Comparison of ENCODE assay signal across 1 cellular context in genomic region chr12:82685721-82686222, GRCh38.
TF ChIP-seq lines count a peak whose summit lies in the region.

No MANE protein-coding gene starts in this region.

TF ChIP-seq in GM12878, 131 proteins besides CTCF, POLR2A, EP300 and RAD21 (continued from another document):
- TF ChIP-seq ASH2L (IDR thresholded peaks at IDR 0.05; ENCODE audit: borderline replicate concordance, low read depth) (no peak), CHD2 (IDR thresholded peaks at IDR 0.05; ENCODE audit: borderline replicate concordance, low read depth, low read length) (0 out of 2 replicates have a peak, but pooled peaks have one; percentile 34), NRF1 (conservative IDR thresholded peaks at IDR 0.05; ENCODE audit: low read depth, low read length) (no peak), ZNF207 (IDR thresholded peaks at IDR 0.05; ENCODE audit: borderline replicate concordance) (0 out of 2 replicates have a peak, but pooled peaks have one; percentile 13), CBX5 (IDR thresholded peaks at IDR 0.05; ENCODE audit: low read depth) (peak; percentile 37; the same call in 1 of the 2 replicates), PAX8 (IDR thresholded peaks at IDR 0.05) (no peak), NFIC (IDR thresholded peaks at IDR 0.05; ENCODE audit: low read depth, low read length) (no peak), STAT1 (conservative IDR thresholded peaks at IDR 0.05) (peak; percentile 78; the same call in 1 of the 2 replicates), RELA (IDR thresholded peaks at IDR 0.05; ENCODE audit: borderline replicate concordance, partially characterized antibody) (peak; percentile 37), ZNF24 (IDR thresholded peaks at IDR 0.05) (0 out of 2 replicates have a peak, but pooled peaks have one; percentile 45), IRF4 (IDR thresholded peaks at IDR 0.05; ENCODE audit: low read depth, low read length) (peak; percentile 72; the same call in 1 of the 2 replicates), ZNF592 (IDR thresholded peaks at IDR 0.05) (0 out of 2 replicates have a peak, but pooled peaks have one; percentile 43), FOXM1 (IDR thresholded peaks at IDR 0.05; ENCODE audit: low read depth, low read length) (peak; percentile 44; the same call in 1 of the 2 replicates), SP1 (IDR thresholded peaks at IDR 0.05; ENCODE audit: low read depth, low read length) (peak; percentile 23), POU2F2 (IDR thresholded peaks at IDR 0.05; ENCODE audit: borderline replicate concordance, low read depth, low read length) (peak; percentile 86; the same call in 2 of the 3 replicates), RB1 (IDR thresholded peaks at IDR 0.05; ENCODE audit: borderline replicate concordance) (peak; percentile 54; the same call in 1 of the 2 replicates), MLLT1 (IDR thresholded peaks at IDR 0.05) (peak; percentile 32; the same call in 1 of the 2 replicates), FOS (IDR thresholded peaks at IDR 0.05; ENCODE audit: borderline replicate concordance, extremely low read depth, insufficient read length) (no peak), RAD51 (IDR thresholded peaks at IDR 0.05) (no peak), TCF7 (IDR thresholded peaks at IDR 0.05; ENCODE audit: borderline replicate concordance) (no peak), CREB1 (IDR thresholded peaks at IDR 0.05; ENCODE audit: low read depth) (peak; percentile 47; the same call in 1 of the 2 replicates), RBBP5 (conservative IDR thresholded peaks at IDR 0.05) (no peak), YY1 (IDR thresholded peaks at IDR 0.05; ENCODE audit: low read depth, low read length) (peak; percentile 73), SMC3 (IDR thresholded peaks at IDR 0.05; ENCODE audit: borderline replicate concordance, low read length) (peak; percentile 88), HCFC1 (IDR thresholded peaks at IDR 0.05; ENCODE audit: low read length) (0 out of 2 replicates have a peak, but pooled peaks have one; percentile 20), ZSCAN29 (IDR thresholded peaks at IDR 0.05) (no peak), BHLHE40 (IDR thresholded peaks at IDR 0.05; ENCODE audit: borderline replicate concordance in 1 of 2, low read depth in 2 of 2, low read length in 1 of 2) (peak; percentile 34 to 47; a peak in 1 of 4 replicates), KLF5 (IDR thresholded peaks at IDR 0.05; ENCODE audit: partially characterized antibody) (no peak), SMAD1 (IDR thresholded peaks at IDR 0.05; ENCODE audit: low read depth, partially characterized antibody) (no peak)
